Comparison of ENCODE assay signal across 25 cellular contexts in genomic region chr18:35993013-35993412, GRCh38.
"Had no signal": no experiment of that assay in that cellular context is flagged by ENCODE, and none has a peak within 500 bp of the region (broad histone marks: within the 10 kb centered on the region; RNA-seq: fewer than 3 reads in every experiment).

No MANE protein-coding gene starts in this region.

- DNase-seq: activated CD4-positive, alpha-beta memory T cell treated with anti-CD3 and anti-CD28 coated beads for 36 hours; activated CD4-positive, alpha-beta T cell treated with anti-CD3 and anti-CD28 coated beads for 36 hours; activated CD4-positive, alpha-beta T cell treated with anti-CD3 and anti-CD28 coated beads, Interleukin-2, amount 10 ng/mL, durations not matched to agents 24 days and 14 days; activated CD4-positive, CD25-positive, alpha-beta regulatory T cell; activated CD4-positive, CD25-positive, alpha-beta regulatory T cell treated with anti-CD3 and anti-CD28 coated beads, Interleukin-2, amount 50 U/mL, for 72 hours; activated CD8-positive, alpha-beta memory T cell treated with anti-CD3 and anti-CD28 coated beads, Interleukin-2, amount 10 ng/mL, durations not matched to agents 7 days and 5 days; activated CD8-positive, alpha-beta memory T cell treated with anti-CD3 and anti-CD28 coated beads, Interleukin-2, amount 50 U/mL, for 4 hours; activated CD8-positive, alpha-beta T cell treated with anti-CD3 and anti-CD28 coated beads, Interleukin-2, amount 10 ng/mL, durations not matched to agents 7 days and 5 days; activated effector memory CD4-positive, alpha-beta T cell treated with anti-CD3 and anti-CD28 coated beads, Interleukin-2, amount 50 U/mL, for 16 hours; activated naive CD4-positive, alpha-beta T cell treated with anti-CD3 and anti-CD28 coated beads for 36 hours; activated naive CD8-positive, alpha-beta T cell treated with anti-CD3 and anti-CD28 coated beads for 36 hours; activated naive CD8-positive, alpha-beta T cell treated with anti-CD3 and anti-CD28 coated beads, Interleukin-2, amount 50 U/mL, for 24 hours; activated T-cell treated with anti-CD3 and anti-CD28 coated beads, Interleukin-2, amount 50 U/mL, for 1 hour; activated T-cell treated with anti-CD3 and anti-CD28 coated beads, Interleukin-2, amount 50 U/mL, for 48 hours; amygdala; aorta; body of pancreas; central memory CD4-positive, alpha-beta T cell; cerebellar nuclear complex; colonic mucosa; effector CD8-positive, alpha-beta T cell; esophagus squamous epithelium; foreskin melanocyte; T-helper 2 cell had no signal

- ATAC-seq: activated CD4-positive, alpha-beta T cell treated with anti-CD3 and anti-CD28 coated beads for 36 hours; activated CD8-positive, alpha-beta memory T cell treated with anti-CD3 and anti-CD28 coated beads, Interleukin-2, amount 10 ng/mL, durations not matched to agents 7 days and 5 days; activated CD8-positive, alpha-beta T cell treated with anti-CD3 and anti-CD28 coated beads, Interleukin-2, amount 10 ng/mL, durations not matched to agents 7 days and 5 days; activated naive CD8-positive, alpha-beta T cell treated with anti-CD3 and anti-CD28 coated beads, Interleukin-2, amount 50 U/mL, for 24 hours; body of pancreas; gastroesophageal sphincter had no signal
